In the genomic region with DNA sequence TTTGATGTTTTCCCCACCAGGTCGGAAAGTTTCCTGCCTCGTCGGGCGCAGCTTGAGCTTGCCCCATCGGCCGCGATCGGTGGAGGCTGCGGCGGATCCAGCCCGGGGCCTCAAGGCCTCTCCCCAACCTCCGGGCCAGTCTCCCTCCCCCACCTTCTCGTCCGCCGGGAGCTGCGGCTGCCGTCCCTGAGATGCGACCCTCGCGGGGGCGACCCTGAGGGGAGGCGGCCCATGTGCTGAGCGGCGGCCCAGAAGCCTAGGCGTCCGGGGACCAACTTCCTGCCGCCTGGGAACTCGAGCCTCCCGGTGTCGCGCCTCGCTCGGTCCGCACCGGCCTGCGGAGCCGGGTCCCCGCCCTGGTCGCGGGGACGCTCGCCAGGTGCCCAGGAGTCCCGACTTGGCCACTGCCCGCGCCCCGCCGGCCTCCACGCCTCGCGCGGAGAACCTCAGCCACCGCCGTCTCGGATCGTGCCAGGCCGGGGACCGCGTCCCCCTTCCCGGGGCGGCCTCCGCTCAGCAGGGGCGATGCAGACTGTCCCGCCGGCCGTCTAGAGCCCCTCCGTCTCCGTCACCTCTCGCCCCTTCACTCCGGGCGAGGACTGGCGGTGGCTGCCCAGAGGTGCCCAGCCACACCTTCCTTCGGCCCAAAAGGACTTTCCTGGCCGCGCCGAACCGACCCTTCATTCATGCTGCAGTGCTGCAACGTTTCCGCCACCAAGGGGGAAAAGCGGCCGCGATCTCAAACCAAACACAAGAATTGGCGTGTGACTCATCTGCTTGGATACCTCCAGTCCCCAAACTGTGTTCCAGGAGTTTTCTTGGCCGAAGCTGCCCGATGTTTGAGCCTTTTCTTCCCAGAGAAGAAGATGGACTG, we compare ENCODE assay signal across 8 cellular contexts. TPM values are rescaled to one million over a fixed set of nuclear protein-coding genes. Genes with fewer than 3 reads are reported as not detected.
DNase-seq lines count a peak whose midpoint lies in the region; ATAC-seq, FAIRE-seq and TF ChIP-seq lines count a peak whose summit lies in the region.

No MANE protein-coding gene starts in this region.

- peak overlapping the region; percentile 72 for H3K4me3 ChIP-seq in MG63
- H3K4me3 ChIP-seq in epithelial cell of esophagus (ENCODE audit: low read length) = peak overlapping the region; percentile 68
- peak overlapping the region; percentile 99 for H3K4me3 ChIP-seq in mucosa of descending colon

- H3K9ac ChIP-seq in ES-I3 (ENCODE audit: low read depth, low read length) = peak overlapping the region; percentile 68

- H3K9me3 ChIP-seq in ES-I3 (ENCODE audit: control insufficient read depth, insufficient read depth, low read length) (no peaks in the 10 kb centered on the region), MG63 (no peaks in the 10 kb centered on the region), mucosa of descending colon (no peaks in the 10 kb centered on the region)

- H3K27me3 ChIP-seq in MG63 = no peaks in the 10 kb centered on the region

- TF ChIP-seq CTCF in epithelial cell of esophagus (IDR thresholded peaks at IDR 0.05; ENCODE audit: insufficient read depth, low read depth, low read length, missing control alignments) (no peak), mucosa of descending colon (IDR thresholded peaks at IDR 0.05) (no peak)

- FAIRE-seq in H54 (lab: Jason Lieb, UNC) = peak; percentile 69

- TF ChIP-seq POLR2A in H54 (IDR thresholded peaks at IDR 0.05; ENCODE audit: low read depth, low read length) = 0 out of 2 replicates have a peak, but pooled peaks have one; percentile 13

- intact Hi-C loops in mucosa of descending colon (cut with DNase I, micrococcal nuclease) = no loop called here

- ATAC-seq in mucosa of descending colon = peak; percentile 54

- 0 out of 2 replicates have a peak, but pooled peaks cover 8% of the 10 kb centered on the region for H3K36me3 ChIP-seq in ES-I3 (ENCODE audit: insufficient read depth, low read length)
- H3K36me3 ChIP-seq in MG63 = peaks cover 12% of the 10 kb centered on the region
- peaks cover 3% of the 10 kb centered on the region for H3K36me3 ChIP-seq in mucosa of descending colon (ENCODE audit: low read depth)

- DNase-seq in H54 (ENCODE audit: insufficient read length, low spot score) (peak; percentile 44), MG63 (peak; percentile 71), epithelial cell of esophagus (ENCODE audit: low read depth) (peak; percentile 68), mucosa of descending colon (peak; percentile 48 to 73 (median 70)), T1000 (lab: John Stamatoyannopoulos, UW) (no peak)
- peak; percentile 69 for DNase-seq in activated CD8-positive, alpha-beta memory T cell treated with anti-CD3 and anti-CD28 coated beads, Interleukin-2, amount 50 U/mL, for 48 hours
- DNase-seq in stimulated activated naive CD4-positive, alpha-beta T cell treated with Interleukin-2 at 50 U/mL for 16 hours (lab: John Stamatoyannopoulos, UW) = peak; percentile 51

- H3K4me1 ChIP-seq in ES-I3 (ENCODE audit: insufficient read depth, low read length) (peaks cover 11% of the 10 kb centered on the region), mucosa of descending colon (ENCODE audit: low read depth) (peaks cover 23% of the 10 kb centered on the region)

RNA-seq across cellular contexts. Expression of a gene that starts 0.7 kb away (rescaled TPM):
- 25.7 and 28.2 TPM in 2 replicates for total RNA-seq in MG63 (2014; rRNA removed; shearing (Covaris generic); ENCODE audit: low replicate concordance)
- 100 to 1,000 TPM in 1 of 3 donors, 10 to 100 TPM in 2; 73.8 to 298 (median 83.8) TPM for total RNA-seq in mucosa of descending colon
